ENCODE assay signal across 25 cellular contexts in the genomic region with DNA sequence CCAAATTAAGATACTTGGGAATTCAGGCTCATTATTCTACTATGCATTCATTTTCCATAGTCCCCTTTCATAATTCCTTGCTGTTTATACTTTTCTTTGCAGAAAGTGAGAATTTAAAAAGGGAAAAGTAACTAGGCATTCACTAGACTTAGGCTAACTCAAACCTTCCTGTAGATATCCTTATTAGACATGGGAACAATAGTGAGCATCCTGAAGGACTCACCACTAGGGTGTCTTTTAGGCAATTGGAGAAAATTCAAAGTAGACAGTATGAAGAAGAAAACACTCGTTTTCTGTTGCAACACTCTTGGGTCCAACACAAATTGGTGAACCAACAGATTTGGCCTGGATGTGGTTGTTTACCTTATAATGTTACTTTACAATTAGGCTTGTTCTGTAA.
"Had no signal": no experiment of that assay in that cellular context is flagged by ENCODE, and none has a peak within 500 bp of the region (broad histone marks: within the 10 kb centered on the region; RNA-seq: fewer than 3 reads in every experiment).

No MANE protein-coding gene starts in this region.

- H3K9me3 Mint-ChIP-seq: nephron progenitor cell had no signal

- ATAC-seq: natural killer cell; right cardiac atrium; stimulated activated effector memory CD8-positive, alpha-beta T cell treated with anti-CD3 and anti-CD28 coated beads, Interleukin-12 subunit alpha, Interleukin-12 subunit beta, amount 100 ng/mL, for 72 hours; stimulated activated naive CD8-positive, alpha-beta T cell treated with anti-CD3 and anti-CD28 coated beads, Interleukin-15, amount 100 ng/mL, for 72 hours had no signal

- H3K4me1 Mint-ChIP-seq: naive B cell; natural killer cell; nephron progenitor cell; neural progenitor cell; stimulated activated effector memory CD8-positive, alpha-beta T cell treated with anti-CD3 and anti-CD28 coated beads, Interleukin-12 subunit alpha, Interleukin-12 subunit beta, amount 100 ng/mL, for 72 hours; stimulated activated naive CD8-positive, alpha-beta T cell treated with anti-CD3 and anti-CD28 coated beads, Interleukin-15, amount 100 ng/mL, for 72 hours had no signal

- H3K4me3 Mint-ChIP-seq: mesothelial cell of epicardium; naive B cell; natural killer cell; nephron progenitor cell; neural progenitor cell; stimulated activated effector memory CD8-positive, alpha-beta T cell treated with anti-CD3 and anti-CD28 coated beads, Interleukin-12 subunit alpha, Interleukin-12 subunit beta, amount 100 ng/mL, for 72 hours; stimulated activated naive CD8-positive, alpha-beta T cell treated with anti-CD3 and anti-CD28 coated beads, Interleukin-15, amount 100 ng/mL, for 72 hours had no signal

- H3K4me3 ChIP-seq: left ventricle myocardium inferior, lung, neural progenitor cell, sigmoid colon, spleen, tibial nerve, upper lobe of left lung, vagina had no signal

- H3K36me3 Mint-ChIP-seq: mesothelial cell of epicardium; naive B cell; neural progenitor cell; stimulated activated effector memory CD8-positive, alpha-beta T cell treated with anti-CD3 and anti-CD28 coated beads, Interleukin-12 subunit alpha, Interleukin-12 subunit beta, amount 100 ng/mL, for 72 hours had no signal

- H3K27me3 Mint-ChIP-seq: naive B cell; stimulated activated naive CD8-positive, alpha-beta T cell treated with anti-CD3 and anti-CD28 coated beads, Interleukin-15, amount 100 ng/mL, for 72 hours had no signal

- H3K27ac Mint-ChIP-seq: mesothelial cell of epicardium; naive B cell; natural killer cell; nephron progenitor cell; neural progenitor cell; stimulated activated effector memory CD8-positive, alpha-beta T cell treated with anti-CD3 and anti-CD28 coated beads, Interleukin-12 subunit alpha, Interleukin-12 subunit beta, amount 100 ng/mL, for 72 hours; stimulated activated naive CD8-positive, alpha-beta T cell treated with anti-CD3 and anti-CD28 coated beads, Interleukin-15, amount 100 ng/mL, for 72 hours had no signal

- DNase-seq: hippocampal formation; kidney; left ventricle myocardium inferior; mesendoderm; naive B cell; natural killer cell; nephron progenitor cell; occipital lobe; retina; right cardiac atrium; sigmoid colon; small intestine; stimulated activated CD4-positive, alpha-beta T cell treated with anti-CD3 and anti-CD28 coated beads, Interleukin-4, amount 100 ng/mL, for 24 hours; stimulated activated naive CD4-positive, alpha-beta T cell; stimulated activated naive CD8-positive, alpha-beta T cell treated with anti-CD3 and anti-CD28 coated beads, Interleukin-15, amount 100 ng/mL, for 72 hours; substantia nigra; upper lobe of left lung had no signal

- FAIRE-seq: islet of Langerhans, kidney, small intestine had no signal
